In genomic region chr10:8332730-8333111, GRCh38 we compare ENCODE assay signal across 9 cellular contexts.
DNase-seq lines count a peak whose midpoint lies in the region; ATAC-seq and TF ChIP-seq lines count a peak whose summit lies in the region.
"Had no signal": no experiment of that assay in that cellular context is flagged by ENCODE, and none has a peak within 500 bp of the region (broad histone marks: within the 10 kb centered on the region; RNA-seq: fewer than 3 reads in every experiment).

No MANE protein-coding gene starts in this region.

- no peaks in the 10 kb centered on the region for H3K36me3 Mint-ChIP-seq in CD4-positive, alpha-beta T cell (ENCODE audit: low read depth)

- no peaks in the 10 kb centered on the region for H3K27me3 Mint-ChIP-seq in CD4-positive, alpha-beta T cell

- H3K4me2 ChIP-seq in Loucy (ENCODE audit: low read depth, low read length, poor library complexity, severe bottlenecking) (peak overlapping the region; percentile 78), neural cell (ENCODE audit: low read length) (peak overlapping the region; percentile 26)

- in situ Hi-C loops in ACHN (cut with HindIII; ENCODE audit: low pct_ligation_motif_present, low pct_unique_long_range_greater_than_20kb, low sequenced_read_pairs) = no loop called here

- no peak for DNase-seq in CD4-positive, alpha-beta T cell
- DNase-seq in coronary artery (ENCODE audit: low spot score) (no peak), ACHN (no peak), SJCRH30 (no peak), DMS53 (lab: John Stamatoyannopoulos, UW) (no peak), sciatic nerve (ENCODE audit: low spot score) (no peak)
- DNase-seq: NCI-H187 had no signal

- H3K9me2 ChIP-seq in Loucy (replicated peaks; ENCODE audit: low read depth, low read length) = no peaks in the 10 kb centered on the region
- H3K9me2 ChIP-seq in neural cell (ENCODE audit: insufficient read depth, low read length) = no peaks in the 10 kb centered on the region

- H3K4me1 Mint-ChIP-seq in CD4-positive, alpha-beta T cell (ENCODE audit: low read depth) = peaks cover 44% of the 10 kb centered on the region

- peak overlapping the region; percentile 68 for H3K4me3 Mint-ChIP-seq in CD4-positive, alpha-beta T cell

- H3K4me3 ChIP-seq in Loucy (ENCODE audit: low read length, poor library complexity, severe bottlenecking) = peak overlapping the region; percentile 75
- peak overlapping the region; percentile 54 for H3K4me3 ChIP-seq in coronary artery
- H3K4me3 ChIP-seq in neural cell (ENCODE audit: low read length) = peak overlapping the region; percentile 74
- no peak overlapping the region for H3K4me3 ChIP-seq in SJCRH30

- TF ChIP-seq RAD21 in neural cell (conservative IDR thresholded peaks at IDR 0.05) = no peak

- ATAC-seq in CD4-positive, alpha-beta T cell (ENCODE audit: poor library complexity) = no peak
- ATAC-seq in sciatic nerve = no peak

- H2AFZ ChIP-seq in Loucy (ENCODE audit: low read length) (0 out of 2 replicates have a peak overlapping the region, but pooled peaks have one; percentile 15), neural cell (ENCODE audit: low read depth, low read length) (no peak overlapping the region)

- H3K36me3 ChIP-seq in Loucy (ENCODE audit: insufficient read depth, low read length) (no peaks in the 10 kb centered on the region), neural cell (ENCODE audit: insufficient read depth, low read length) (no peaks in the 10 kb centered on the region), SJCRH30 (no peaks in the 10 kb centered on the region)

- H3K9me3 Mint-ChIP-seq in CD4-positive, alpha-beta T cell = no peaks in the 10 kb centered on the region

- intact Hi-C loops in CD4-positive, alpha-beta T cell (cut with DNase I, micrococcal nuclease) = loop anchor here (1.0 to 10.0 kb wide), 6 partner anchors 72 to 762 kb away; no protein-coding TSS in a partner anchor
- intact Hi-C loops in sciatic nerve (cut with DNase I) = no loop called here

- TF ChIP-seq EP300 in neural cell (conservative IDR thresholded peaks at IDR 0.05; ENCODE audit: poor library complexity, severe bottlenecking) = no peak

- H4K20me1 ChIP-seq in Loucy (ENCODE audit: insufficient read depth, low read length, poor library complexity, severe bottlenecking) (no peaks in the 10 kb centered on the region), neural cell (ENCODE audit: insufficient read depth) (no peaks in the 10 kb centered on the region)

- H3K27me3 ChIP-seq in CD4-positive, alpha-beta T cell (ENCODE audit: control insufficient read depth, insufficient read depth, low read length) = no peaks in the 10 kb centered on the region
- H3K27me3 ChIP-seq in Loucy (ENCODE audit: insufficient read depth, low read length, poor library complexity, severe bottlenecking) (no peaks in the 10 kb centered on the region), neural cell (ENCODE audit: insufficient read depth, low read depth, low read length) (peaks cover 7% of the 10 kb centered on the region), SJCRH30 (no peaks in the 10 kb centered on the region)

- H3K4me1 ChIP-seq in Loucy (ENCODE audit: insufficient read depth, low read length, poor library complexity, severe bottlenecking) (peaks cover 69% of the 10 kb centered on the region), SJCRH30 (no peaks in the 10 kb centered on the region)

- CTCF ChIA-PET in CD4-positive, alpha-beta T cell (lab: Charles Lee) = interaction anchor here (0.6 to 1.7 kb wide), 3 partner anchors 83 to 149 kb away, joined by 3 to 10 read pairs (median 3); no protein-coding TSS in a partner anchor

- H3K27ac Mint-ChIP-seq in CD4-positive, alpha-beta T cell = peak overlapping the region; percentile 86

- POLR2A ChIA-PET in CD4-positive, alpha-beta T cell (lab: Charles Lee) = interaction anchor here (0.7 to 4.2 kb wide), 26 partner anchors 9 to 765 kb away, joined by 3 to 64 read pairs (median 4); partner anchors contain the start of gene GATA3

- peak overlapping the region; percentile 84 for H3K27ac ChIP-seq in CD4-positive, alpha-beta T cell (ENCODE audit: low read depth, low read length)
- no peak overlapping the region for H3K27ac ChIP-seq in coronary artery
- H3K27ac ChIP-seq in neural cell (ENCODE audit: low read length) = no peak overlapping the region
- no peak overlapping the region for H3K27ac ChIP-seq in SJCRH30

- H3K79me2 ChIP-seq in Loucy (ENCODE audit: insufficient read depth, low read length) (peaks cover 9% of the 10 kb centered on the region), neural cell (replicated peaks; ENCODE audit: insufficient read depth, low read length) (no peaks in the 10 kb centered on the region)

- TF ChIP-seq CTCF in CD4-positive, alpha-beta T cell (IDR thresholded peaks at IDR 0.05) = no peak
- TF ChIP-seq CTCF in Loucy (conservative IDR thresholded peaks at IDR 0.05; ENCODE audit: low read length) (no peak), coronary artery (IDR thresholded peaks at IDR 0.05) (no peak), neural cell (IDR thresholded peaks at IDR 0.05; ENCODE audit: poor library complexity, severe bottlenecking) (no peak)

- H3F3A ChIP-seq in Loucy (ENCODE audit: low read depth) = peaks cover 22% of the 10 kb centered on the region
- H3F3A ChIP-seq in neural cell (ENCODE audit: insufficient read depth, low read length, poor library complexity, severe bottlenecking) = no peaks in the 10 kb centered on the region

- H3K9me3 ChIP-seq in CD4-positive, alpha-beta T cell (ENCODE audit: control insufficient read depth, low read length) = no peaks in the 10 kb centered on the region
- H3K9me3 ChIP-seq in Loucy (ENCODE audit: insufficient read depth, low read depth, low read length) (no peaks in the 10 kb centered on the region), neural cell (ENCODE audit: low read length) (no peaks in the 10 kb centered on the region), SJCRH30 (replicated peaks) (no peaks in the 10 kb centered on the region)

- peak overlapping the region; percentile 93 for H3K9ac ChIP-seq in Loucy (ENCODE audit: low read depth, low read length, poor library complexity, severe bottlenecking)
- H3K9ac ChIP-seq in neural cell (ENCODE audit: low read length) = peak overlapping the region; percentile 32

TF ChIP-seq in neural cell, 6 proteins besides CTCF, POLR2A, EP300 and RAD21:
- TF ChIP-seq SMC3 (conservative IDR thresholded peaks at IDR 0.05; ENCODE audit: poor library complexity) (no peak), MXI1 (conservative IDR thresholded peaks at IDR 0.05; ENCODE audit: poor library complexity, severe bottlenecking) (no peak), TAF1 (IDR thresholded peaks at IDR 0.05; ENCODE audit: low read depth) (no peak), EZH2 (IDR thresholded peaks at IDR 0.05; ENCODE audit: borderline replicate concordance, insufficient read depth, low read length, poor library complexity, severe bottlenecking) (no peak), REST (IDR thresholded peaks at IDR 0.05; ENCODE audit: borderline replicate concordance) (no peak)
